19 cellular contexts compared by ENCODE assay signal in genomic region chr5:39083968-39084367, GRCh38. TPM values are rescaled to one million over a fixed set of nuclear protein-coding genes. Genes with fewer than 3 reads are reported as not detected.
DNase-seq lines count a peak whose midpoint lies in the region; ATAC-seq, FAIRE-seq and TF ChIP-seq lines count a peak whose summit lies in the region.
"Had no signal": no experiment of that assay in that cellular context is flagged by ENCODE, and none has a peak within 500 bp of the region (broad histone marks: within the 10 kb centered on the region; RNA-seq: fewer than 3 reads in every experiment).

No MANE protein-coding gene starts in this region.

- POLR2A ChIA-PET in A549 (lab: Yijun Ruan, JAX): no interaction called here
- POLR2A ChIA-PET in GM10248 (lab: Yijun Ruan, JAX): no interaction called here

- DNase-seq in A549 (ENCODE audit: low read depth in 1 of 2, low spot score in 1 of 2) (no peak), GM10248 (ENCODE audit: extremely low spot score) (peak; percentile 14), epidermal melanocyte (ENCODE audit: insufficient read length, low spot score) (no peak), neuronal stem cell (ENCODE audit: low spot score) (no peak)
- DNase-seq in stimulated activated effector memory CD8-positive, alpha-beta T cell treated with anti-CD3 and anti-CD28 coated beads, Interleukin-12 subunit alpha, Interleukin-12 subunit beta, amount 100 ng/mL, for 72 hours (ENCODE audit: low spot score in 2 of 2): no peak
- DNase-seq: AML-193; Caco-2; CD4-positive, alpha-beta T cell; H7; HFFc6; KBM-7 had no signal

- no peak overlapping the region for H2AK5ac ChIP-seq in neuronal stem cell (ENCODE audit: low read depth, low read length)

- H3K4ac ChIP-seq in neuronal stem cell (ENCODE audit: low read length): no peak overlapping the region

- TF ChIP-seq POLR2A in A549 (IDR thresholded peaks at IDR 0.05; ENCODE audit: low read length): no peak

- H3K9me3 ChIP-seq in A549 (no peaks in the 10 kb centered on the region), neuronal stem cell (replicated peaks in 1 of 2; ENCODE audit: control insufficient read depth in 2 of 2, insufficient read depth in 1 of 2, low read depth in 1 of 2, low read length in 2 of 2) (no peaks in the 10 kb centered on the region)
- H3K9me3 ChIP-seq: Caco-2 had no signal

- no peak overlapping the region for H3K27ac ChIP-seq in A549
- H3K27ac ChIP-seq in neuronal stem cell (replicated peaks; ENCODE audit: low read length): no peak overlapping the region
- H3K27ac ChIP-seq: C4-2B had no signal

- H2AFZ ChIP-seq in neuronal stem cell (ENCODE audit: low read length): no peak overlapping the region
- H2AFZ ChIP-seq: GM23338 had no signal

- no peaks in the 10 kb centered on the region for H3K36me3 ChIP-seq in neuronal stem cell (replicated peaks in 1 of 2; ENCODE audit: control insufficient read depth in 2 of 2, insufficient read depth in 2 of 2, low read length in 2 of 2)

- no peak overlapping the region for H2BK15ac ChIP-seq in neuronal stem cell (ENCODE audit: low read length)

- no peak overlapping the region for H2BK12ac ChIP-seq in neuronal stem cell (ENCODE audit: low read length)

- H3K4me3 Mint-ChIP-seq in stimulated activated effector memory CD8-positive, alpha-beta T cell treated with anti-CD3 and anti-CD28 coated beads, Interleukin-12 subunit alpha, Interleukin-12 subunit beta, amount 100 ng/mL, for 72 hours: no peak overlapping the region
- H3K4me3 Mint-ChIP-seq: CD4-positive, alpha-beta T cell; GM23338; HFFc6; IgD-negative memory B cell had no signal

- H3K4me1 Mint-ChIP-seq in stimulated activated effector memory CD8-positive, alpha-beta T cell treated with anti-CD3 and anti-CD28 coated beads, Interleukin-12 subunit alpha, Interleukin-12 subunit beta, amount 100 ng/mL, for 72 hours: peaks cover 5% of the 10 kb centered on the region
- H3K4me1 Mint-ChIP-seq: GM23338 had no signal

- H3K14ac ChIP-seq in neuronal stem cell (ENCODE audit: low read length): no peak overlapping the region

- WGBS in A549 (ENCODE audit: missing lambda C conversion rate): 93% methylated on average over 1 of the region's 1 CpG
- no CpG with 5 or more reads among the region's 1 CpG for WGBS in neuronal stem cell (ENCODE audit: extremely low coverage in 2 of 2, insufficient read length in 2 of 2, insufficient replicate concordance in 1 of 2), 2 donors

- peak; percentile 96 for FAIRE-seq in A549 (lab: Jason Lieb, UNC)
- FAIRE-seq: D721Med, G401.6, HepG2 had no signal

- H3K27ac Mint-ChIP-seq in stimulated activated effector memory CD8-positive, alpha-beta T cell treated with anti-CD3 and anti-CD28 coated beads, Interleukin-12 subunit alpha, Interleukin-12 subunit beta, amount 100 ng/mL, for 72 hours: no peak overlapping the region
- H3K27ac Mint-ChIP-seq: CD4-positive, alpha-beta T cell; GM23338; HFFc6; IgD-negative memory B cell had no signal

- H3K79me1 ChIP-seq in neuronal stem cell (ENCODE audit: low read depth, low read length): peaks cover 2% of the 10 kb centered on the region

- TF ChIP-seq EP300 in A549 (IDR thresholded peaks at IDR 0.05): no peak

- no peak for ATAC-seq in A549
- peak; percentile 45 for ATAC-seq in HG02759 (IDR thresholded peaks at IDR 0.05; ENCODE audit: unreplicated experiment)
- peak; percentile 70 for ATAC-seq in stimulated activated effector memory CD8-positive, alpha-beta T cell treated with anti-CD3 and anti-CD28 coated beads, Interleukin-12 subunit alpha, Interleukin-12 subunit beta, amount 100 ng/mL, for 72 hours
- ATAC-seq: GM23338, HCT116, HepG2 had no signal

- no peak overlapping the region for H4K91ac ChIP-seq in neuronal stem cell (ENCODE audit: low read depth, low read length, poor library complexity)

- H2BK5ac ChIP-seq in neuronal stem cell (ENCODE audit: low read length): no peak overlapping the region

- no peak overlapping the region for H3K18ac ChIP-seq in neuronal stem cell (ENCODE audit: low read length)

- peaks cover 22% of the 10 kb centered on the region for H3K4me1 ChIP-seq in A549
- no peaks in the 10 kb centered on the region for H3K4me1 ChIP-seq in neuronal stem cell (ENCODE audit: control insufficient read depth in 2 of 2, insufficient read depth in 1 of 2, low read depth in 1 of 2, low read length in 2 of 2)
- H3K4me1 ChIP-seq: Caco-2 had no signal

- CTCF ChIA-PET in A549 (lab: Yijun Ruan, JAX) (no interaction called here), GM10248 (lab: Yijun Ruan, JAX) (no interaction called here)

- H2BK120ac ChIP-seq in neuronal stem cell (ENCODE audit: low read depth, low read length): no peak overlapping the region

- no peaks in the 10 kb centered on the region for H3K27me3 ChIP-seq in neuronal stem cell (ENCODE audit: control insufficient read depth in 3 of 3, insufficient read depth in 3 of 3, low read depth in 1 of 3, low read length in 3 of 3)

- H3K4me2 ChIP-seq in A549: no peak overlapping the region
- H3K4me2 ChIP-seq in neuronal stem cell (ENCODE audit: insufficient read depth, low read length, poor library complexity, severe bottlenecking): no peak overlapping the region
- H3K4me2 ChIP-seq: GM23338 had no signal

- H3K9ac ChIP-seq in neuronal stem cell (ENCODE audit: low read depth, low read length, poor library complexity): no peak overlapping the region

- TF ChIP-seq RAD21 in A549 (conservative IDR thresholded peaks at IDR 0.05 in 1 of 2, IDR thresholded peaks at IDR 0.05 in 1 of 2): no peak

- H3K36me3 Mint-ChIP-seq in stimulated activated effector memory CD8-positive, alpha-beta T cell treated with anti-CD3 and anti-CD28 coated beads, Interleukin-12 subunit alpha, Interleukin-12 subunit beta, amount 100 ng/mL, for 72 hours: no peaks in the 10 kb centered on the region

- H3K4me3 ChIP-seq in A549 (no peak overlapping the region), neuronal stem cell (ENCODE audit: low read length in 2 of 2) (no peak overlapping the region)
- H3K4me3 ChIP-seq: GM23338 had no signal

- peaks cover 10% of the 10 kb centered on the region for H3K9me3 Mint-ChIP-seq in stimulated activated effector memory CD8-positive, alpha-beta T cell treated with anti-CD3 and anti-CD28 coated beads, Interleukin-12 subunit alpha, Interleukin-12 subunit beta, amount 100 ng/mL, for 72 hours
- H3K9me3 Mint-ChIP-seq: CD4-positive, alpha-beta T cell; GM23338 had no signal

- no peak overlapping the region for H3K23ac ChIP-seq in neuronal stem cell (ENCODE audit: low read depth, low read length, poor library complexity)

- no peak overlapping the region for H4K8ac ChIP-seq in neuronal stem cell (ENCODE audit: low read depth, low read length)

- TF ChIP-seq CTCF in A549 (IDR thresholded peaks at IDR 0.05) (no peak), GM10248 (IDR thresholded peaks at IDR 0.05; ENCODE audit: control extremely low read depth, extremely low read depth, low read depth, missing control alignments) (no peak)

TF ChIP-seq in A549, 52 proteins besides CTCF, POLR2A, EP300 and RAD21:
- TF ChIP-seq FOXS1 (CRISPR knock-in tag; IDR thresholded peaks at IDR 0.05): no peak

RNA-seq across cellular contexts. Expression of gene RICTOR, which starts 9.8 kb away (rescaled TPM):
- 26.8 and 28.5 TPM in 2 replicates for polyA plus RNA-seq in A549 (2011; rRNA removed)
- polyA plus RNA-seq in A549 (2012; cell fraction: cytosol; rRNA removed): 1.6 and 1.9 TPM in 2 replicates
- polyA plus RNA-seq in A549 (2012; cell fraction: nucleus; rRNA removed): 3.7 and 5.4 TPM in 2 replicates
- 5.8 to 6.8 TPM (median 6.5 TPM) in 3 replicates for polyA plus RNA-seq in A549 (2017; fragmentation: RNase III; extraction: RNeasy Plus Mini Kit Qiagen cat#74134 plus additional on column Dnase treatment)
- polyA minus RNA-seq in A549 (2011; rRNA and poly(A)+ RNA removed): 59.6 and 63.3 TPM in 2 replicates
- polyA plus RNA-seq in neuronal stem cell (2013, experiment 1 of 2): 8.6 TPM
- 9.5 TPM for polyA plus RNA-seq in neuronal stem cell (2013, experiment 2 of 2)

Comparison
In these comparisons a context has a peak if more than half of its experiments do, and no peak if none do; other contexts are left out.
1. ATAC-seq: peak in HG02759 (single experiment) and stimulated activated effector memory CD8-positive, alpha-beta T cell treated with anti-CD3 and anti-CD28 coated beads, Interleukin-12 subunit alpha, Interleukin-12 subunit beta, amount 100 ng/mL, for 72 hours (single experiment); none in A549 (0 of 2).